ENCODE assay signal across 1 cellular context in the genomic region with DNA sequence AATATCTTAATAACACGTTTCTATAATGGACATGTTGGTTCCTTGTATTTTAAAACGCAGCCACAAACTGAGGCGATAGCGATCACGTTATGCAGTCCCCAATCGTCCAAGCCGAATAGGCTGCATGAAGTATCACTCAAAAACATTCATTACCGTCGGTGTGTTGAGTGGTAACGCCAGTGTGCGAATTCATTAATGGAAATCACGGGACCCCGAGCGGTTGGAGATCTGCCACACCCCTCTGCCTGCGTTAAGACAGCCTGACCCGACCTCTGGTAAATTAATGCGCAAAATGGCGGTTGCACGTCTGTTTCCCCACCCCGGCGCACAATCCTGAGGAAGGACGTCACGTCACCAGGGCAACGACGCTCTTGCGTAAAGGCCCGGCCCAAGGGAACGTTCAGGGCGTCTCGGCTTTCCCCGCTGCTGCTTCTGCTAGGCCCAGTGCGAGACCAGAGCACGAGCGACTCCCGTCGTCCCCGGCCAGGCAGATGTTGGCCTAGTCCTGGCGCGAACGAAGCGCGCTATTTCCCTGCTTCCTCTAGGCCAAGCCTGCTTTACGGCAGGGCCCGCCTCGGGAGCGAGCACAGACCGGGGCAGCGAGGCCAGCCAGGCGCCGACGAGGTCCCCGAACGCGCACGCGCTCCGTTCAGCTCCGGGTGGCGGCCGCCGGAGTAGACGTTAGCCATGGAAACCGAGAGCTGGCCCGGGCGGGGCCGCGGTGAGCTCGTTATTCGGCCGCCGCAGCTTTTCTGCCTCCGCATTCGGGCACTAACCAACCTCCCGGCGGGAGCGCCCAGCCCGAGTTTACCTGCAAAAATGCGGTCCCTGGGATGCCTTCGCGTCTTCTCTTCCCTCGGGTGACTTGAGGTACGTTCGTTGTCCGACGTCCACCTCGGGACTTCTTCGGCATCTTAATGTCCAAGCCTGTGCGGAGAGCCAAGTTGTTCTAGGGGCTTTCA.
TF ChIP-seq lines count a peak whose summit lies in the region.

A gene (plus strand): TSS at position 374 of the 962 bp plus-strand sequence. CDS start 15,716 bp downstream, outside the sequence.

TF ChIP-seq in HCT116, 20 proteins besides CTCF, POLR2A, EP300 and RAD21 (continued from another document):
- TF ChIP-seq, protein P1, sequence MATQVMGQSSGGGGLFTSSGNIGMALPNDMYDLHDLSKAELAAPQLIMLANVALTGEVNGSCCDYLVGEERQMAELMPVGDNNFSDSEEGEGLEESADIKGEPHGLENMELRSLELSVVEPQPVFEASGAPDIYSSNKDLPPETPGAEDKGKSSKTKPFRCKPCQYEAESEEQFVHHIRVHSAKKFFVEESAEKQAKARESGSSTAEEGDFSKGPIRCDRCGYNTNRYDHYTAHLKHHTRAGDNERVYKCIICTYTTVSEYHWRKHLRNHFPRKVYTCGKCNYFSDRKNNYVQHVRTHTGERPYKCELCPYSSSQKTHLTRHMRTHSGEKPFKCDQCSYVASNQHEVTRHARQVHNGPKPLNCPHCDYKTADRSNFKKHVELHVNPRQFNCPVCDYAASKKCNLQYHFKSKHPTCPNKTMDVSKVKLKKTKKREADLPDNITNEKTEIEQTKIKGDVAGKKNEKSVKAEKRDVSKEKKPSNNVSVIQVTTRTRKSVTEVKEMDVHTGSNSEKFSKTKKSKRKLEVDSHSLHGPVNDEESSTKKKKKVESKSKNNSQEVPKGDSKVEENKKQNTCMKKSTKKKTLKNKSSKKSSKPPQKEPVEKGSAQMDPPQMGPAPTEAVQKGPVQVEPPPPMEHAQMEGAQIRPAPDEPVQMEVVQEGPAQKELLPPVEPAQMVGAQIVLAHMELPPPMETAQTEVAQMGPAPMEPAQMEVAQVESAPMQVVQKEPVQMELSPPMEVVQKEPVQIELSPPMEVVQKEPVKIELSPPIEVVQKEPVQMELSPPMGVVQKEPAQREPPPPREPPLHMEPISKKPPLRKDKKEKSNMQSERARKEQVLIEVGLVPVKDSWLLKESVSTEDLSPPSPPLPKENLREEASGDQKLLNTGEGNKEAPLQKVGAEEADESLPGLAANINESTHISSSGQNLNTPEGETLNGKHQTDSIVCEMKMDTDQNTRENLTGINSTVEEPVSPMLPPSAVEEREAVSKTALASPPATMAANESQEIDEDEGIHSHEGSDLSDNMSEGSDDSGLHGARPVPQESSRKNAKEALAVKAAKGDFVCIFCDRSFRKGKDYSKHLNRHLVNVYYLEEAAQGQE (IDR thresholded peaks at IDR 0.05; ENCODE audit: low read depth), result no peak
- TF ChIP-seq CEBPB (IDR thresholded peaks at IDR 0.05; ENCODE audit: low read depth), result peak; percentile 88
- no peak for TF ChIP-seq ZNF274 (IDR thresholded peaks at IDR 0.05; ENCODE audit: low read depth, low read length)
- TF ChIP-seq ELF1 (IDR thresholded peaks at IDR 0.05; ENCODE audit: borderline replicate concordance, low read depth), result no peak
- peak; percentile 93 for TF ChIP-seq SIN3A (IDR thresholded peaks at IDR 0.05; ENCODE audit: low read depth)
